18 cellular contexts compared by ENCODE assay signal in the genomic region with DNA sequence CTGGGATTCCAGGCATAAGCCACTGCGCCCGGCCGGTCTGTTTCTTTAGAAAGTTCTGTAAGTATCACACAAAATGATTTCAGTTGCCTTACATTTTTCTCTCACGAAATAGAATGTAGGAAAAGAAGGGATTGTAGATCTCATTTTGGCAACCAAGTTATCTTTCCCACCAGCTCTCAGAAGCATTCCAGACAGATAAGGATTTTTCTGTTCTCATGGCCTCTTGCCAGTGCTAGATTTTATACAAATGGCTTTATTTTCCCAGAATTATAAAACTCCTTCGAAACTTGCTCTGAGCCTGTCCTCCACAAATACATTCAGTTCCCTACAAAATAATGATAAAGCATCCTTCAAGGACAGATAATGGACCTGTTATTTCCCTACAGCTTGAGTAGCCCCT. TPM values are rescaled to one million over a fixed set of nuclear protein-coding genes. Genes with fewer than 3 reads are reported as not detected.
A peak's percentile ranks its signal among the peaks of the same experiment; 100 is the strongest.
DNase-seq lines count a peak whose midpoint lies in the region; ATAC-seq, FAIRE-seq and TF ChIP-seq lines count a peak whose summit lies in the region.
"Had no signal": no experiment of that assay in that cellular context is flagged by ENCODE, and none has a peak within 500 bp of the region (broad histone marks: within the 10 kb centered on the region; RNA-seq: fewer than 3 reads in every experiment).

No MANE protein-coding gene starts in this region.

- no peak overlapping the region for H3K4me2 ChIP-seq in astrocyte (ENCODE audit: low read length)
- H3K4me2 ChIP-seq: GM23338 had no signal

- no peaks in the 10 kb centered on the region for H3K27me3 Mint-ChIP-seq in astrocyte (ENCODE audit: low read depth, unreplicated experiment)
- H3K27me3 Mint-ChIP-seq in stimulated activated naive B cell treated with anti-CD40 and anti-IgM and Interleukin-4, amounts not matched to agents 10 μg/mL and 1 μg/mL and 100 μg/mL, for 72 hours = no peaks in the 10 kb centered on the region
- H3K27me3 Mint-ChIP-seq: B cell; CD4-positive, alpha-beta memory T cell had no signal

- H3K4me3 Mint-ChIP-seq in astrocyte (ENCODE audit: unreplicated experiment) = no peak overlapping the region
- H3K4me3 Mint-ChIP-seq in stimulated activated naive B cell treated with anti-CD40 and anti-IgM and Interleukin-4, amounts not matched to agents 10 μg/mL and 1 μg/mL and 100 μg/mL, for 72 hours = no peak overlapping the region
- H3K4me3 Mint-ChIP-seq: B cell; CD4-positive, alpha-beta memory T cell; GM23338 had no signal

- H2AFZ ChIP-seq in astrocyte (ENCODE audit: low read depth, low read length) = no peak overlapping the region
- H2AFZ ChIP-seq: GM23338 had no signal

- ATAC-seq in stimulated activated naive B cell treated with anti-CD40 and anti-IgM and Interleukin-4, amounts not matched to agents 10 μg/mL and 1 μg/mL and 100 μg/mL, for 72 hours (replicated peaks) = no peak
- ATAC-seq: GM23338 had no signal

- peaks cover 18% of the 10 kb centered on the region for H3K36me3 Mint-ChIP-seq in astrocyte (ENCODE audit: low read depth, unreplicated experiment)
- peaks cover 25 to 43% of the 10 kb centered on the region in 2 donors for H3K36me3 Mint-ChIP-seq in stimulated activated naive B cell treated with anti-CD40 and anti-IgM and Interleukin-4, amounts not matched to agents 10 μg/mL and 1 μg/mL and 100 μg/mL, for 72 hours

- no peaks in the 10 kb centered on the region for H3K27me3 ChIP-seq in astrocyte (ENCODE audit: insufficient read depth, low read length)

- no peak overlapping the region for H3K27ac Mint-ChIP-seq in astrocyte (ENCODE audit: unreplicated experiment)
- H3K27ac Mint-ChIP-seq in stimulated activated naive B cell treated with anti-CD40 and anti-IgM and Interleukin-4, amounts not matched to agents 10 μg/mL and 1 μg/mL and 100 μg/mL, for 72 hours = no peak overlapping the region
- H3K27ac Mint-ChIP-seq: B cell, GM23338 had no signal

- H3K4me3 ChIP-seq in astrocyte (ENCODE audit: insufficient read depth, low read depth, low read length) = no peak overlapping the region
- no peak overlapping the region for H3K4me3 ChIP-seq in fibroblast of villous mesenchyme (ENCODE audit: low read depth, low read length)
- H3K4me3 ChIP-seq: GM23338 had no signal

- H3K4me1 Mint-ChIP-seq in astrocyte (ENCODE audit: low read depth, unreplicated experiment) = peaks cover 7% of the 10 kb centered on the region
- H3K4me1 Mint-ChIP-seq in stimulated activated naive B cell treated with anti-CD40 and anti-IgM and Interleukin-4, amounts not matched to agents 10 μg/mL and 1 μg/mL and 100 μg/mL, for 72 hours = peaks cover 8 to 18% of the 10 kb centered on the region in 2 donors
- H3K4me1 Mint-ChIP-seq: GM23338 had no signal

- no peaks in the 10 kb centered on the region for H3K9me3 Mint-ChIP-seq in astrocyte (ENCODE audit: unreplicated experiment)
- H3K9me3 Mint-ChIP-seq in stimulated activated naive B cell treated with anti-CD40 and anti-IgM and Interleukin-4, amounts not matched to agents 10 μg/mL and 1 μg/mL and 100 μg/mL, for 72 hours = no peaks in the 10 kb centered on the region
- H3K9me3 Mint-ChIP-seq: CD4-positive, alpha-beta memory T cell; GM23338 had no signal

- TF ChIP-seq CTCF in astrocyte (IDR thresholded peaks at IDR 0.05; ENCODE audit: insufficient read depth, low read depth, low read length) (no peak), fibroblast of villous mesenchyme (IDR thresholded peaks at IDR 0.05; ENCODE audit: insufficient read depth, low read depth, low read length) (no peak)

- FAIRE-seq in astrocyte (lab: Jason Lieb, UNC) = no peak
- FAIRE-seq: A204.1, G401.6, GM12891 had no signal

- no peaks in the 10 kb centered on the region for H3K9me3 ChIP-seq in astrocyte (ENCODE audit: insufficient read depth, low read depth, low read length)

- no peak overlapping the region for H3K27ac ChIP-seq in astrocyte (ENCODE audit: low read depth, low read length)
- H3K27ac ChIP-seq: HL-60 had no signal

- no peaks in the 10 kb centered on the region for H4K20me1 ChIP-seq in astrocyte (ENCODE audit: insufficient read depth, low read length)

- no peak overlapping the region for H3K9ac ChIP-seq in astrocyte (ENCODE audit: low read length)

- no peaks in the 10 kb centered on the region for H3K79me2 ChIP-seq in astrocyte (ENCODE audit: insufficient read depth, low read length)

- DNase-seq in EH (ENCODE audit: low read depth) = peak; percentile 14
- peak; percentile 7 for DNase-seq in NCI-H226
- DNase-seq in astrocyte (ENCODE audit: low read depth) = peak; percentile 64
- DNase-seq in fibroblast of villous mesenchyme (ENCODE audit: low read depth) = peak; percentile 23
- DNase-seq in cerebellum (ENCODE audit: low spot score) = no peak
- no peak for DNase-seq in activated CD4-positive, alpha-beta T cell treated with anti-CD3 and anti-CD28 coated beads, Interleukin-2, amount 50 U/mL, for 4 hours
- DNase-seq in stimulated activated naive B cell treated with anti-CD40 and anti-IgM and Interleukin-4, amounts not matched to agents 10 μg/mL and 1 μg/mL and 100 μg/mL, for 72 hours = no peak
- DNase-seq: C1 segment of cervical spinal cord; CD4-positive, alpha-beta memory T cell; DMS79; EL; H7 had no signal

- peaks cover 7% of the 10 kb centered on the region for H3K4me1 ChIP-seq in astrocyte (ENCODE audit: insufficient read depth, low read length)

- H3K36me3 ChIP-seq in astrocyte (ENCODE audit: insufficient read depth, low read length) = peaks cover 9% of the 10 kb centered on the region

RNA-seq across cellular contexts. Expression of a gene that starts 46.9 kb away (rescaled TPM):
- total RNA-seq in astrocyte = 46.9 and 52.1 TPM in 2 replicates
- total RNA-seq in fibroblast of villous mesenchyme = 25.4 and 30.2 TPM in 2 replicates
- 29.6 TPM for total RNA-seq in cerebellum

RNA-seq across cellular contexts. Expression of a gene that starts 58.3 kb away (rescaled TPM):
- total RNA-seq in astrocyte (not detected in 2 replicates), fibroblast of villous mesenchyme (not detected in 2 replicates), cerebellum (not detected)
- total RNA-seq: B cell; CD4-positive, alpha-beta memory T cell; GM23338; H7 had no signal

Comparison
In these comparisons a context has a peak if more than half of its experiments do, and no peak if none do; other contexts are left out.
1. DNase-seq: peak in EH (single experiment), NCI-H226 (single experiment), astrocyte (single experiment) and fibroblast of villous mesenchyme (single experiment); none in cerebellum (single experiment), activated CD4-positive, alpha-beta T cell treated with anti-CD3 and anti-CD28 coated beads, Interleukin-2, amount 50 U/mL, for 4 hours (0 of 2) and stimulated activated naive B cell treated with anti-CD40 and anti-IgM and Interleukin-4, amounts not matched to agents 10 μg/mL and 1 μg/mL and 100 μg/mL, for 72 hours (single experiment).